Comparison of ENCODE assay signal across 21 cellular contexts in genomic region chr22:41772198-41772597, GRCh38. TPM values are rescaled to one million over a fixed set of nuclear protein-coding genes. Genes with fewer than 3 reads are reported as not detected.
DNase-seq lines count a peak whose midpoint lies in the region; ATAC-seq, FAIRE-seq and TF ChIP-seq lines count a peak whose summit lies in the region.
"Had no signal": no experiment of that assay in that cellular context is flagged by ENCODE, and none has a peak within 500 bp of the region (broad histone marks: within the 10 kb centered on the region; RNA-seq: fewer than 3 reads in every experiment).

No MANE protein-coding gene starts in this region.

- H2BK12ac ChIP-seq in trophoblast cell (ENCODE audit: low read length) = no peak overlapping the region

- H3K4me1 Mint-ChIP-seq in activated T-helper 2 cell treated with anti-CD3 and anti-CD28 coated beads, Interferon-gamma antibody, Interleukin-2, Interleukin-4, amounts not matched to agents 10 μg/mL and 5 μg/mL and 100 μg/mL, durations not matched to agents 14 hours and 24 hours and 36 hours (ENCODE audit: low read depth) = peaks cover 15% of the 10 kb centered on the region

- intact Hi-C loops in activated T-helper 2 cell treated with anti-CD3 and anti-CD28 coated beads, Interferon-gamma antibody, Interleukin-2, Interleukin-4, amounts not matched to agents 10 μg/mL and 5 μg/mL and 100 μg/mL, durations not matched to agents 14 hours and 24 hours and 36 hours (cut with micrococcal nuclease) = no loop called here

- H3K14ac ChIP-seq in trophoblast cell (ENCODE audit: low read length) = no peak overlapping the region

- in situ Hi-C loops in G401 (cut with HindIII; ENCODE audit: low sequenced_read_pairs) = no loop called here

- TF ChIP-seq RAD21 in A549 (conservative IDR thresholded peaks at IDR 0.05 in 1 of 2, IDR thresholded peaks at IDR 0.05 in 1 of 2) = no peak

- FAIRE-seq in A549 (lab: Jason Lieb, UNC) = no peak

- H3K4me2 ChIP-seq in A549 (peak overlapping the region; percentile 51), trophoblast cell (ENCODE audit: low read length) (no peak overlapping the region)

- H3K23ac ChIP-seq in trophoblast cell (ENCODE audit: low read length) = no peak overlapping the region

- no peak for TF ChIP-seq EP300 in A549 (IDR thresholded peaks at IDR 0.05)

- H3K27ac ChIP-seq in A549 = no peak overlapping the region
- no peak overlapping the region for H3K27ac ChIP-seq in trophoblast cell (ENCODE audit: low read depth, low read length)
- H3K27ac ChIP-seq: SJCRH30 had no signal

- H3K79me2 ChIP-seq in trophoblast cell (ENCODE audit: control insufficient read depth, insufficient read depth, low read length, poor library complexity) = no peaks in the 10 kb centered on the region

- H3K79me1 ChIP-seq in trophoblast cell (ENCODE audit: low read length) = no peaks in the 10 kb centered on the region

- WGBS in A549 (ENCODE audit: missing lambda C conversion rate) = 49% methylated on average over 4 of the region's 4 CpGs
- WGBS in trophoblast cell (ENCODE audit: extremely low coverage, insufficient coverage, insufficient read length) = no CpG with 5 or more reads among the region's 4 CpGs

- H2BK120ac ChIP-seq in trophoblast cell (ENCODE audit: insufficient read depth, low read length, poor library complexity) = no peak overlapping the region

- no peak overlapping the region for H3K18ac ChIP-seq in trophoblast cell (ENCODE audit: low read length)

- POLR2A ChIA-PET in A549 (lab: Yijun Ruan, JAX) = no interaction called here

- no peak overlapping the region for H2AK5ac ChIP-seq in trophoblast cell (ENCODE audit: low read length)

- no peak overlapping the region for H3K9ac ChIP-seq in trophoblast cell (ENCODE audit: low read length)

- no peaks in the 10 kb centered on the region for H3K9me3 Mint-ChIP-seq in activated T-helper 2 cell treated with anti-CD3 and anti-CD28 coated beads, Interferon-gamma antibody, Interleukin-2, Interleukin-4, amounts not matched to agents 10 μg/mL and 5 μg/mL and 100 μg/mL, durations not matched to agents 14 hours and 24 hours and 36 hours
- H3K9me3 Mint-ChIP-seq: CD8-positive, alpha-beta T cell; HFFc6 had no signal

- ATAC-seq in A549 = no peak
- ATAC-seq: CD8-positive, alpha-beta T cell; Panc1 had no signal

- DNase-seq in A549 (ENCODE audit: low read depth in 1 of 2, low spot score in 1 of 2) = peak in 1 of 2 experiments; percentile 16
- peak; percentile 10 for DNase-seq in MG63
- peak; percentile 14 for DNase-seq in epithelial cell of esophagus (ENCODE audit: low read depth)
- peak; percentile 64 to 66 for DNase-seq in trophoblast cell
- no peak for DNase-seq in activated T-helper 2 cell treated with anti-CD3 and anti-CD28 coated beads, Interferon-gamma antibody, Interleukin-2, Interleukin-4, amounts not matched to agents 10 μg/mL and 5 μg/mL and 100 μg/mL, durations not matched to agents 14 hours and 24 hours and 36 hours (ENCODE audit: low spot score)
- DNase-seq in G401 (ENCODE audit: low spot score) = no peak
- DNase-seq in KG1 (lab: John Stamatoyannopoulos, UW) = no peak
- DNase-seq: 8988T; AML-193; C1 segment of cervical spinal cord; CD8-positive, alpha-beta T cell; H7; HFFc6; NCI-H1092 treated with DMSO at 0.1 percent for 48 hours; NCI-H1436 treated with DMSO at 0.1 percent for 48 hours; NCI-H1930; NCI-H2227 treated with DMSO at 0.1 percent for 48 hours; NCI-H510A; NCI-H748 treated with DMSO at 0.1 percent for 48 hours; SJCRH30 had no signal

- H3K27me3 ChIP-seq in MG63 (no peaks in the 10 kb centered on the region), trophoblast cell (ENCODE audit: insufficient read depth, low read length) (no peaks in the 10 kb centered on the region)
- H3K27me3 ChIP-seq: SJCRH30 had no signal

- peaks cover 13% of the 10 kb centered on the region for H3K4me1 ChIP-seq in A549
- H3K4me1 ChIP-seq in trophoblast cell (ENCODE audit: control insufficient read depth in 1 of 2, insufficient read depth in 2 of 2, low read length in 2 of 2) = no peaks in the 10 kb centered on the region
- H3K4me1 ChIP-seq: SJCRH30 had no signal

- no peak overlapping the region for H4K91ac ChIP-seq in trophoblast cell (ENCODE audit: low read depth, low read length)

- no peak overlapping the region for H3K27ac Mint-ChIP-seq in activated T-helper 2 cell treated with anti-CD3 and anti-CD28 coated beads, Interferon-gamma antibody, Interleukin-2, Interleukin-4, amounts not matched to agents 10 μg/mL and 5 μg/mL and 100 μg/mL, durations not matched to agents 14 hours and 24 hours and 36 hours
- H3K27ac Mint-ChIP-seq: CD8-positive, alpha-beta T cell; HFFc6 had no signal

- no peak overlapping the region for H4K8ac ChIP-seq in trophoblast cell (ENCODE audit: low read depth, low read length)

- H4K12ac ChIP-seq in trophoblast cell (ENCODE audit: low read depth, low read length) = no peak overlapping the region

- H2AFZ ChIP-seq in trophoblast cell (ENCODE audit: insufficient read depth, low read length, poor library complexity) = no peak overlapping the region

- CTCF ChIA-PET in A549 (lab: Yijun Ruan, JAX) = interaction anchor here (0.7 to 1.4 kb wide), 4 partner anchors 12 to 75 kb away, joined by 3 to 5 read pairs (median 4); no protein-coding TSS in a partner anchor

- no peak overlapping the region for H3K4ac ChIP-seq in trophoblast cell (ENCODE audit: low read depth, low read length)

- H3K9me3 ChIP-seq in A549 (no peaks in the 10 kb centered on the region), MG63 (no peaks in the 10 kb centered on the region), trophoblast cell (ENCODE audit: insufficient read depth, low read depth, low read length) (no peaks in the 10 kb centered on the region)
- H3K9me3 ChIP-seq: SJCRH30 had no signal

- TF ChIP-seq POLR2A in A549 (IDR thresholded peaks at IDR 0.05; ENCODE audit: low read length) = no peak

- no peak overlapping the region for H2BK5ac ChIP-seq in trophoblast cell (ENCODE audit: low read depth, low read length, poor library complexity)

- no peaks in the 10 kb centered on the region for H3K36me3 Mint-ChIP-seq in activated T-helper 2 cell treated with anti-CD3 and anti-CD28 coated beads, Interferon-gamma antibody, Interleukin-2, Interleukin-4, amounts not matched to agents 10 μg/mL and 5 μg/mL and 100 μg/mL, durations not matched to agents 14 hours and 24 hours and 36 hours (ENCODE audit: low read depth)
- H3K36me3 Mint-ChIP-seq: CD8-positive, alpha-beta T cell had no signal

- no peak overlapping the region for H3K4me3 ChIP-seq in A549
- no peak overlapping the region for H3K4me3 ChIP-seq in MG63
- H3K4me3 ChIP-seq in epithelial cell of esophagus (ENCODE audit: low read length) = no peak overlapping the region
- H3K4me3 ChIP-seq in trophoblast cell (ENCODE audit: low read depth, low read length) = no peak overlapping the region
- H3K4me3 ChIP-seq: SJCRH30 had no signal

- no peaks in the 10 kb centered on the region for H3K27me3 Mint-ChIP-seq in activated T-helper 2 cell treated with anti-CD3 and anti-CD28 coated beads, Interferon-gamma antibody, Interleukin-2, Interleukin-4, amounts not matched to agents 10 μg/mL and 5 μg/mL and 100 μg/mL, durations not matched to agents 14 hours and 24 hours and 36 hours (ENCODE audit: low read depth)

- TF ChIP-seq CTCF in A549 (IDR thresholded peaks at IDR 0.05) (no peak), epithelial cell of esophagus (IDR thresholded peaks at IDR 0.05; ENCODE audit: insufficient read depth, low read depth, low read length, missing control alignments) (no peak)

- no peak overlapping the region for H3K4me3 Mint-ChIP-seq in activated T-helper 2 cell treated with anti-CD3 and anti-CD28 coated beads, Interferon-gamma antibody, Interleukin-2, Interleukin-4, amounts not matched to agents 10 μg/mL and 5 μg/mL and 100 μg/mL, durations not matched to agents 14 hours and 24 hours and 36 hours (ENCODE audit: low read depth)
- H3K4me3 Mint-ChIP-seq: CD8-positive, alpha-beta T cell; HFFc6 had no signal

- H3K36me3 ChIP-seq in MG63 (no peaks in the 10 kb centered on the region), trophoblast cell (ENCODE audit: control insufficient read depth in 1 of 2, insufficient read depth in 2 of 2, low read length in 2 of 2) (no peaks in the 10 kb centered on the region)
- H3K36me3 ChIP-seq: SJCRH30 had no signal

TF ChIP-seq in A549, 52 proteins besides CTCF, POLR2A, EP300 and RAD21 (continues in another document):
- TF ChIP-seq PHF8 (IDR thresholded peaks at IDR 0.05; ENCODE audit: borderline replicate concordance, low read depth) (no peak), ZNF302 (CRISPR knock-in tag; IDR thresholded peaks at IDR 0.05) (no peak), POLR2AphosphoS2 (conservative IDR thresholded peaks at IDR 0.05; ENCODE audit: low read length) (no peak), HDAC2 (IDR thresholded peaks at IDR 0.05) (no peak), TFCP2L1 (CRISPR knock-in tag; IDR thresholded peaks at IDR 0.05) (no peak), ATOH8 (CRISPR knock-in tag; IDR thresholded peaks at IDR 0.05; ENCODE audit: low read depth) (no peak), HOXA7 (CRISPR knock-in tag; IDR thresholded peaks at IDR 0.05) (no peak), MAFK (IDR thresholded peaks at IDR 0.05; ENCODE audit: partially characterized antibody) (no peak), RNF2 (IDR thresholded peaks at IDR 0.05; ENCODE audit: borderline replicate concordance, low read depth) (no peak), KDM1A (IDR thresholded peaks at IDR 0.05; ENCODE audit: low read depth) (no peak), JUNB (IDR thresholded peaks at IDR 0.05) (no peak), ESRRA (IDR thresholded peaks at IDR 0.05; ENCODE audit: borderline replicate concordance, low read length) (no peak), HOXB13 (CRISPR knock-in tag; IDR thresholded peaks at IDR 0.05; ENCODE audit: low read depth) (no peak)

RNA-seq across cellular contexts. Expression of gene CCDC134, which starts 28.3 kb away (rescaled TPM):
- 2.5 and 3.6 TPM in 2 replicates for polyA plus RNA-seq in A549 (2011; rRNA removed)
- 3.1 and 3.3 TPM in 2 replicates for polyA plus RNA-seq in A549 (2012; cell fraction: cytosol; rRNA removed)
- 3.5 and 4.4 TPM in 2 replicates for polyA plus RNA-seq in A549 (2012; cell fraction: nucleus; rRNA removed)
- 3.3 to 4.5 TPM (median 4.5 TPM) in 3 replicates for polyA plus RNA-seq in A549 (2017; fragmentation: RNase III; extraction: RNeasy Plus Mini Kit Qiagen cat#74134 plus additional on column Dnase treatment)
- polyA minus RNA-seq in A549 (2011; rRNA and poly(A)+ RNA removed) = 13.4 and 15.0 TPM in 2 replicates
- 2.7 and 14.0 TPM in 2 replicates for total RNA-seq in MG63 (2014; rRNA removed; shearing (Covaris generic); ENCODE audit: low replicate concordance)
- 5.6 and 5.9 TPM in 2 replicates for polyA plus RNA-seq in trophoblast cell (2013)
- 17.4 and 19.6 TPM in 2 replicates for total RNA-seq in activated T-helper 2 cell treated with anti-CD3 and anti-CD28 coated beads, Interferon-gamma antibody, Interleukin-2, Interleukin-4, amounts not matched to agents 10 μg/mL and 5 μg/mL and 100 μg/mL, durations not matched to agents 14 hours and 24 hours and 36 hours
- 10.0 and 10.8 TPM in 2 replicates for total RNA-seq in G401 (2014; rRNA removed; shearing (Covaris generic))

Comparison
In these comparisons a context has a peak if more than half of its experiments do, and no peak if none do; other contexts are left out.
1. DNase-seq: peak in MG63 (single experiment), epithelial cell of esophagus (single experiment) and trophoblast cell (2 of 2); none in activated T-helper 2 cell treated with anti-CD3 and anti-CD28 coated beads, Interferon-gamma antibody, Interleukin-2, Interleukin-4, amounts not matched to agents 10 μg/mL and 5 μg/mL and 100 μg/mL, durations not matched to agents 14 hours and 24 hours and 36 hours (single experiment), G401 (single experiment) and KG1 (single experiment).